In genomic region chr2:58064136-58064535, GRCh38 we compare ENCODE assay signal across 11 cellular contexts. TPM values are rescaled to one million over a fixed set of nuclear protein-coding genes. Genes with fewer than 3 reads are reported as not detected.
DNase-seq lines count a peak whose midpoint lies in the region; ATAC-seq and TF ChIP-seq lines count a peak whose summit lies in the region.
"Had no signal": no experiment of that assay in that cellular context is flagged by ENCODE, and none has a peak within 500 bp of the region (broad histone marks: within the 10 kb centered on the region; RNA-seq: fewer than 3 reads in every experiment).

No MANE protein-coding gene starts in this region.

- peaks cover 26% of the 10 kb centered on the region for H3K36me3 Mint-ChIP-seq in activated T-cell treated with anti-CD3 and anti-CD28 coated beads, Interleukin-2, amount 50 U/mL, for 4 hours (ENCODE audit: insufficient read depth)
- H3K36me3 Mint-ChIP-seq in activated naive CD8-positive, alpha-beta T cell treated with anti-CD3 and anti-CD28 coated beads, Interleukin-2, amount 10 ng/mL, durations not matched to agents 7 days and 5 days = peaks cover 52% of the 10 kb centered on the region
- peaks cover 7% of the 10 kb centered on the region for H3K36me3 Mint-ChIP-seq in stimulated activated effector memory CD8-positive, alpha-beta T cell treated with anti-CD3 and anti-CD28 coated beads, Interleukin-12 subunit alpha, Interleukin-12 subunit beta, amount 100 ng/mL, for 72 hours

- POLR2A ChIA-PET in activated naive CD8-positive, alpha-beta T cell treated with anti-CD3 and anti-CD28 coated beads, Interleukin-2, amount 10 ng/mL, durations not matched to agents 7 days and 5 days (lab: Charles Lee) = interaction anchor here (1.7 kb wide), 1 partner anchor 18 kb away, joined by 12 read pairs; the partner anchor contains the start of gene VRK2

- TF ChIP-seq POLR2A in erythroblast (IDR thresholded peaks at IDR 0.05; ENCODE audit: low read length) = no peak

- H3K4me1 Mint-ChIP-seq in activated T-cell treated with anti-CD3 and anti-CD28 coated beads, Interleukin-2, amount 50 U/mL, for 4 hours (ENCODE audit: low read depth) = peaks cover 31% of the 10 kb centered on the region
- H3K4me1 Mint-ChIP-seq in activated naive CD8-positive, alpha-beta T cell treated with anti-CD3 and anti-CD28 coated beads, Interleukin-2, amount 10 ng/mL, durations not matched to agents 7 days and 5 days = peaks cover 26% of the 10 kb centered on the region
- peaks cover 28% of the 10 kb centered on the region for H3K4me1 Mint-ChIP-seq in stimulated activated effector memory CD8-positive, alpha-beta T cell treated with anti-CD3 and anti-CD28 coated beads, Interleukin-12 subunit alpha, Interleukin-12 subunit beta, amount 100 ng/mL, for 72 hours

- no peaks in the 10 kb centered on the region for H3K27me3 Mint-ChIP-seq in activated T-cell treated with anti-CD3 and anti-CD28 coated beads, Interleukin-2, amount 50 U/mL, for 4 hours (ENCODE audit: low read depth)
- no peaks in the 10 kb centered on the region for H3K27me3 Mint-ChIP-seq in activated naive CD8-positive, alpha-beta T cell treated with anti-CD3 and anti-CD28 coated beads, Interleukin-2, amount 10 ng/mL, durations not matched to agents 7 days and 5 days

- peak; percentile 67 to 83 for ATAC-seq in activated T-cell treated with anti-CD3 and anti-CD28 coated beads, Interleukin-2, amount 50 U/mL, for 4 hours
- peak; percentile 49 for ATAC-seq in HG02759 (IDR thresholded peaks at IDR 0.05; ENCODE audit: unreplicated experiment)
- ATAC-seq in activated naive CD8-positive, alpha-beta T cell treated with anti-CD3 and anti-CD28 coated beads, Interleukin-2, amount 10 ng/mL, durations not matched to agents 7 days and 5 days (ENCODE audit: low read depth) = peak; percentile 80
- peak; percentile 44 for ATAC-seq in stimulated activated effector memory CD8-positive, alpha-beta T cell treated with anti-CD3 and anti-CD28 coated beads, Interleukin-12 subunit alpha, Interleukin-12 subunit beta, amount 100 ng/mL, for 72 hours

- peaks cover 9% of the 10 kb centered on the region for H3K9me3 Mint-ChIP-seq in activated T-cell treated with anti-CD3 and anti-CD28 coated beads, Interleukin-2, amount 50 U/mL, for 4 hours
- peaks cover 5% of the 10 kb centered on the region for H3K9me3 Mint-ChIP-seq in activated naive CD8-positive, alpha-beta T cell treated with anti-CD3 and anti-CD28 coated beads, Interleukin-2, amount 10 ng/mL, durations not matched to agents 7 days and 5 days
- no peaks in the 10 kb centered on the region for H3K9me3 Mint-ChIP-seq in stimulated activated effector memory CD8-positive, alpha-beta T cell treated with anti-CD3 and anti-CD28 coated beads, Interleukin-12 subunit alpha, Interleukin-12 subunit beta, amount 100 ng/mL, for 72 hours

- H3K4me3 Mint-ChIP-seq in activated T-cell treated with anti-CD3 and anti-CD28 coated beads, Interleukin-2, amount 50 U/mL, for 4 hours = no peak overlapping the region
- H3K4me3 Mint-ChIP-seq in activated naive CD8-positive, alpha-beta T cell treated with anti-CD3 and anti-CD28 coated beads, Interleukin-2, amount 10 ng/mL, durations not matched to agents 7 days and 5 days = peak overlapping the region; percentile 75
- no peak overlapping the region for H3K4me3 Mint-ChIP-seq in stimulated activated effector memory CD8-positive, alpha-beta T cell treated with anti-CD3 and anti-CD28 coated beads, Interleukin-12 subunit alpha, Interleukin-12 subunit beta, amount 100 ng/mL, for 72 hours

- H3K27ac Mint-ChIP-seq in activated naive CD8-positive, alpha-beta T cell treated with anti-CD3 and anti-CD28 coated beads, Interleukin-2, amount 10 ng/mL, durations not matched to agents 7 days and 5 days = peak overlapping the region; percentile 72
- no peak overlapping the region for H3K27ac Mint-ChIP-seq in stimulated activated effector memory CD8-positive, alpha-beta T cell treated with anti-CD3 and anti-CD28 coated beads, Interleukin-12 subunit alpha, Interleukin-12 subunit beta, amount 100 ng/mL, for 72 hours

- no peak for DNase-seq in activated T-cell treated with anti-CD3 and anti-CD28 coated beads, Interleukin-2, amount 50 U/mL, for 4 hours
- DNase-seq in activated T-cell treated with anti-CD3 and anti-CD28 coated beads for 4 hours (no peak), NCI-H1436 (lab: John Stamatoyannopoulos, UW) (no peak), erythroblast (lab: John Stamatoyannopoulos, UW) (no peak)
- no peak for DNase-seq in activated naive CD8-positive, alpha-beta T cell treated with anti-CD3 and anti-CD28 coated beads, Interleukin-2, amount 10 ng/mL, durations not matched to agents 7 days and 5 days
- no peak for DNase-seq in stimulated activated effector memory CD8-positive, alpha-beta T cell treated with anti-CD3 and anti-CD28 coated beads, Interleukin-12 subunit alpha, Interleukin-12 subunit beta, amount 100 ng/mL, for 72 hours (ENCODE audit: low spot score in 2 of 2)
- no peak for DNase-seq in stimulated activated CD4-positive, alpha-beta T cell treated with anti-CD3 and anti-CD28 coated beads, Interleukin-12 subunit alpha, Interleukin-12 subunit beta, amount 100 ng/mL, for 4 hours
- DNase-seq: activated CD4-positive, alpha-beta T cell treated with anti-CD3 and anti-CD28 coated beads for 1 hour; colonic mucosa; stimulated activated CD8-positive, alpha-beta memory T cell treated with anti-CD3 and anti-CD28 coated beads, Interleukin-4, amount 100 ng/mL, for 48 hours had no signal

RNA-seq across cellular contexts. Expression of gene VRK2, which starts 17.5 kb away (rescaled TPM):
- 10 to 100 TPM; 21.5 to 29.8 (median 25.5) TPM for total RNA-seq in activated T-cell treated with anti-CD3 and anti-CD28 coated beads, Interleukin-2, amount 50 U/mL, for 4 hours
- total RNA-seq in activated naive CD8-positive, alpha-beta T cell treated with anti-CD3 and anti-CD28 coated beads, Interleukin-2, amount 10 ng/mL, durations not matched to agents 7 days and 5 days = 10 to 100 TPM; 21.5 to 22.8 TPM
